In the genomic region with DNA sequence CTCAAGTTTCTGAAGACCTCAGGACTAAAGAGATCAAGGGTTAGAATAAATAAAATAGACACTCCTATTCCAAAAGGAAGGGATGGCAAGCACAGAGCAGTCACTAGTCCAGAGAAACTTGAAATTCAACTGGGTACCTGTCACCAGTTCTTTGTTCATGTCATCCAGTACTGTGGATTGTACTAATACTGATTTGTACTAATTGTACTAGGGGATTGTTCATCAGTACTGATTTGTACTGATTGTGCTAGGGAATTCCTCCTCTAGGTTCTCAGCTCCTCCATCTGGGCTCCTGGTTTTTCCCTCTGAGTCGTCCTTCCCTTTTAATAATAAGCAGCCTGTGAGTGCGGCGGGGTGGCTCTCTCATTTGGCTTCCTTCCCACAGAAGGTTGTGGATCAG, we compare ENCODE assay signal across 25 cellular contexts. TPM values are rescaled to one million over a fixed set of nuclear protein-coding genes. Genes with fewer than 3 reads are reported as not detected.
DNase-seq lines count a peak whose midpoint lies in the region; ATAC-seq, FAIRE-seq and TF ChIP-seq lines count a peak whose summit lies in the region.
"Had no signal": no experiment of that assay in that cellular context is flagged by ENCODE, and none has a peak within 500 bp of the region (broad histone marks: within the 10 kb centered on the region; RNA-seq: fewer than 3 reads in every experiment).

No MANE protein-coding gene starts in this region.

- no peaks in the 10 kb centered on the region for H3K9me3 ChIP-seq in astrocyte (ENCODE audit: insufficient read depth, low read depth, low read length)
- H3K9me3 ChIP-seq in gastroesophageal sphincter, result no peaks in the 10 kb centered on the region
- H3K9me3 ChIP-seq in trophoblast cell (ENCODE audit: insufficient read depth, low read depth, low read length), result peaks cover 2% of the 10 kb centered on the region
- H3K9me3 ChIP-seq: thyroid gland had no signal

- no peak overlapping the region for H3K23ac ChIP-seq in trophoblast cell (ENCODE audit: low read length)

- no peak overlapping the region for H3K27ac ChIP-seq in GM23338 (ENCODE audit: low read depth)
- H3K27ac ChIP-seq in astrocyte (ENCODE audit: low read depth, low read length), result no peak overlapping the region
- H3K27ac ChIP-seq in gastroesophageal sphincter, result peak overlapping the region in 3 of 4 donors; percentile 12 to 56 (median 55)
- H3K27ac ChIP-seq in trophoblast cell (ENCODE audit: low read depth, low read length), result peak overlapping the region; percentile 63
- H3K27ac ChIP-seq: SK-N-MC, thyroid gland had no signal

- H3K27me3 Mint-ChIP-seq in GM23338 (ENCODE audit: insufficient read depth, low read depth, poor library complexity) (no peaks in the 10 kb centered on the region), astrocyte (ENCODE audit: low read depth, unreplicated experiment) (no peaks in the 10 kb centered on the region), CD14-positive monocyte (ENCODE audit: low read depth in 3 of 3) (peaks cover 0 to 5% (median 0%) of the 10 kb centered on the region in 3 donors)

- no peaks in the 10 kb centered on the region for H3K79me2 ChIP-seq in GM23338 (replicated peaks; ENCODE audit: insufficient read depth)
- H3K79me2 ChIP-seq in astrocyte (ENCODE audit: insufficient read depth, low read length), result no peaks in the 10 kb centered on the region
- no peaks in the 10 kb centered on the region for H3K79me2 ChIP-seq in trophoblast cell (ENCODE audit: control insufficient read depth, insufficient read depth, low read length, poor library complexity)

- no peak overlapping the region for H2BK12ac ChIP-seq in trophoblast cell (ENCODE audit: low read length)

- no peaks in the 10 kb centered on the region for H3K27me3 ChIP-seq in GM23338 (ENCODE audit: insufficient read depth)
- no peaks in the 10 kb centered on the region for H3K27me3 ChIP-seq in astrocyte (ENCODE audit: insufficient read depth, low read length)
- H3K27me3 ChIP-seq in gastroesophageal sphincter, result no peaks in the 10 kb centered on the region
- H3K27me3 ChIP-seq in trophoblast cell (ENCODE audit: insufficient read depth, low read length), result no peaks in the 10 kb centered on the region
- H3K27me3 ChIP-seq: thyroid gland had no signal

- H3K14ac ChIP-seq in trophoblast cell (ENCODE audit: low read length), result no peak overlapping the region

- H3K27ac Mint-ChIP-seq in GM23338 (no peak overlapping the region), astrocyte (ENCODE audit: unreplicated experiment) (peak overlapping the region; percentile 81), CD14-positive monocyte (peak overlapping the region in 1 of 7 donors; percentile 77)
- H3K27ac Mint-ChIP-seq: activated T-helper 1 cell treated with anti-CD3 and anti-CD28 coated beads, Interleukin-12 subunit alpha, Interleukin-12 subunit beta, Interleukin-2, Interleukin-4 antibody, amounts not matched to agents 30 ng/mL and 10 ng/mL and 1 ng/mL, durations not matched to agents 14 hours and 24 hours and 36 hours; CD4-positive, CD25-positive, alpha-beta regulatory T cell; immature natural killer cell had no signal

- peaks cover 7% of the 10 kb centered on the region for H3K4me1 Mint-ChIP-seq in GM23338
- peaks cover 22% of the 10 kb centered on the region for H3K4me1 Mint-ChIP-seq in astrocyte (ENCODE audit: low read depth, unreplicated experiment)
- no peaks in the 10 kb centered on the region for H3K4me1 Mint-ChIP-seq in CD14-positive monocyte
- H3K4me1 Mint-ChIP-seq: central memory CD8-positive, alpha-beta T cell; immature natural killer cell had no signal

- H3K4me2 ChIP-seq in GM23338 (no peak overlapping the region), astrocyte (ENCODE audit: low read length) (peak overlapping the region; percentile 48), trophoblast cell (ENCODE audit: low read length) (no peak overlapping the region)

- H4K20me1 ChIP-seq in GM23338 (replicated peaks; ENCODE audit: insufficient read depth) (no peaks in the 10 kb centered on the region), astrocyte (ENCODE audit: insufficient read depth, low read length) (no peaks in the 10 kb centered on the region)

- intact Hi-C loops in CD14-positive monocyte (cut with micrococcal nuclease), result no loop called here

- no peak overlapping the region for H3K4ac ChIP-seq in trophoblast cell (ENCODE audit: low read depth, low read length)

- no peak for TF ChIP-seq POLR2A in gastroesophageal sphincter (IDR thresholded peaks at IDR 0.05)

- no peak overlapping the region for H4K12ac ChIP-seq in trophoblast cell (ENCODE audit: low read depth, low read length)

- 59 to 78% methylated on average over 3 of the region's 3 CpGs for WGBS in gastroesophageal sphincter (ENCODE audit: low coverage in 1 of 2), 2 donors
- no CpG with 5 or more reads among the region's 3 CpGs for WGBS in trophoblast cell (ENCODE audit: extremely low coverage, insufficient coverage, insufficient read length)

- H2AFZ ChIP-seq in GM23338 (peak overlapping the region; percentile 18; the same call in 1 of the 2 replicates), astrocyte (ENCODE audit: low read depth, low read length) (no peak overlapping the region), trophoblast cell (ENCODE audit: insufficient read depth, low read length, poor library complexity) (no peak overlapping the region)

- no peak overlapping the region for H4K8ac ChIP-seq in trophoblast cell (ENCODE audit: low read depth, low read length)

- H3K36me3 ChIP-seq in GM23338 (ENCODE audit: insufficient read depth), result no peaks in the 10 kb centered on the region
- H3K36me3 ChIP-seq in astrocyte (ENCODE audit: insufficient read depth, low read length), result no peaks in the 10 kb centered on the region
- H3K36me3 ChIP-seq in gastroesophageal sphincter, result no peaks in the 10 kb centered on the region
- H3K36me3 ChIP-seq in trophoblast cell (ENCODE audit: control insufficient read depth in 1 of 2, insufficient read depth in 2 of 2, low read length in 2 of 2), result no peaks in the 10 kb centered on the region
- H3K36me3 ChIP-seq: thyroid gland had no signal

- H2AK5ac ChIP-seq in trophoblast cell (ENCODE audit: low read length), result no peak overlapping the region

- H3K4me3 Mint-ChIP-seq in GM23338 (no peak overlapping the region), astrocyte (ENCODE audit: unreplicated experiment) (no peak overlapping the region), CD14-positive monocyte (no peak overlapping the region)
- H3K4me3 Mint-ChIP-seq: activated T-helper 1 cell treated with anti-CD3 and anti-CD28 coated beads, Interleukin-12 subunit alpha, Interleukin-12 subunit beta, Interleukin-2, Interleukin-4 antibody, amounts not matched to agents 30 ng/mL and 10 ng/mL and 1 ng/mL, durations not matched to agents 14 hours and 24 hours and 36 hours; central memory CD8-positive, alpha-beta T cell; immature natural killer cell had no signal

- H3K18ac ChIP-seq in trophoblast cell (ENCODE audit: low read length), result no peak overlapping the region

- H2BK120ac ChIP-seq in trophoblast cell (ENCODE audit: insufficient read depth, low read length, poor library complexity), result no peak overlapping the region

- DNase-seq in GM23338 (ENCODE audit: low spot score) (no peak), astrocyte (ENCODE audit: low read depth) (no peak), trophoblast cell (peak; percentile 58 to 65), HK-2 (ENCODE audit: unreplicated experiment) (no peak), NCI-H345 treated with DMSO at 0.1 percent for 48 hours (lab: John Stamatoyannopoulos, UW; ENCODE audit: unreplicated experiment) (no peak), DMS53 (lab: John Stamatoyannopoulos, UW) (no peak), CD14-positive monocyte (ENCODE audit: low spot score) (no peak)
- DNase-seq: activated CD4-positive, alpha-beta T cell treated with anti-CD3 and anti-CD28 coated beads, Interleukin-2, amount 50 U/mL, for 1 hour; activated naive CD4-positive, alpha-beta T cell treated with anti-CD3 and anti-CD28 coated beads, Interleukin-2, amount 50 U/mL, for 16 hours; CD4-positive, CD25-positive, alpha-beta regulatory T cell; DMS153; immature natural killer cell; Karpas-422; NCI-H1048; NCI-H2227 treated with DMSO at 0.1 percent for 48 hours; stimulated activated CD4-positive, alpha-beta T cell treated with anti-CD3 and anti-CD28 coated beads, Interleukin-2, amount 100 ng/mL, for 48 hours; stimulated activated naive CD4-positive, alpha-beta T cell treated with Interleukin-2 at 50 U/mL for 16 hours; T-helper 2 cell had no signal

- H3K4me3 ChIP-seq in GM23338, result no peak overlapping the region
- H3K4me3 ChIP-seq in astrocyte (ENCODE audit: insufficient read depth, low read depth, low read length), result no peak overlapping the region
- H3K4me3 ChIP-seq in gastroesophageal sphincter, result no peak overlapping the region
- H3K4me3 ChIP-seq in trophoblast cell (ENCODE audit: low read depth, low read length), result no peak overlapping the region
- H3K4me3 ChIP-seq: GM12878, SK-N-MC, thyroid gland had no signal

- no peak overlapping the region for H3K9ac ChIP-seq in astrocyte (ENCODE audit: low read length)
- no peak overlapping the region for H3K9ac ChIP-seq in trophoblast cell (ENCODE audit: low read length)

- no peak overlapping the region for H4K91ac ChIP-seq in trophoblast cell (ENCODE audit: low read depth, low read length)

- no peaks in the 10 kb centered on the region for H3K4me1 ChIP-seq in GM23338 (ENCODE audit: insufficient read depth)
- H3K4me1 ChIP-seq in astrocyte (ENCODE audit: insufficient read depth, low read length), result peaks cover 18% of the 10 kb centered on the region
- H3K4me1 ChIP-seq in gastroesophageal sphincter, result peaks cover 0 to 21% (median 4%) of the 10 kb centered on the region in 3 donors
- H3K4me1 ChIP-seq in trophoblast cell (ENCODE audit: control insufficient read depth in 1 of 2, insufficient read depth in 2 of 2, low read length in 2 of 2), result peaks cover 3 to 6% of the 10 kb centered on the region in 2 experiments
- H3K4me1 ChIP-seq: thyroid gland had no signal

- peaks cover 6% of the 10 kb centered on the region for H3K79me1 ChIP-seq in trophoblast cell (ENCODE audit: low read length)

- no peak for FAIRE-seq in astrocyte (lab: Jason Lieb, UNC)
- FAIRE-seq: GM12878 had no signal

- no peak for ATAC-seq in GM23338
- ATAC-seq in gastroesophageal sphincter, result no peak
- ATAC-seq: GM12878 had no signal

- no peak for TF ChIP-seq EP300 in gastroesophageal sphincter (IDR thresholded peaks at IDR 0.05)

- H2BK5ac ChIP-seq in trophoblast cell (ENCODE audit: low read depth, low read length, poor library complexity), result no peak overlapping the region

- no peaks in the 10 kb centered on the region for H3K36me3 Mint-ChIP-seq in GM23338 (ENCODE audit: low read depth)
- H3K36me3 Mint-ChIP-seq in astrocyte (ENCODE audit: low read depth, unreplicated experiment), result no peaks in the 10 kb centered on the region
- H3K36me3 Mint-ChIP-seq in CD14-positive monocyte, result no peaks in the 10 kb centered on the region
- H3K36me3 Mint-ChIP-seq: CD4-positive, CD25-positive, alpha-beta regulatory T cell; immature natural killer cell had no signal

- TF ChIP-seq CTCF in GM23338 (conservative IDR thresholded peaks at IDR 0.05; ENCODE audit: low read depth in 2 of 2) (no peak), astrocyte (IDR thresholded peaks at IDR 0.05; ENCODE audit: insufficient read depth, low read depth, low read length) (no peak), gastroesophageal sphincter (IDR thresholded peaks at IDR 0.05) (no peak), CD14-positive monocyte (IDR thresholded peaks at IDR 0.05) (no peak)

- H3F3A ChIP-seq in GM23338 (replicated peaks; ENCODE audit: low read depth), result no peaks in the 10 kb centered on the region

- H3K9me3 Mint-ChIP-seq in GM23338 (no peaks in the 10 kb centered on the region), astrocyte (ENCODE audit: unreplicated experiment) (peaks cover 2% of the 10 kb centered on the region), CD14-positive monocyte (peaks cover 0 to 6% (median 2%) of the 10 kb centered on the region in 7 donors)

- H3K9me2 ChIP-seq in GM23338 (ENCODE audit: insufficient read depth), result peaks cover 13% of the 10 kb centered on the region

RNA-seq across cellular contexts. Expression of a gene that starts 31.1 kb away (rescaled TPM):
- 11.8 and 16.6 TPM in 2 replicates for total RNA-seq in GM23338 (2014; rRNA removed; shearing (Covaris generic))
- polyA plus RNA-seq in GM23338 (2016; fragmentation: Nextera tagmentation; extraction: Ambion mirVana), result 7.5 and 8.9 TPM in 2 replicates
- total RNA-seq in astrocyte, result 8.6 and 12.0 TPM in 2 replicates
- total RNA-seq in gastroesophageal sphincter, result 100 to 1,000 TPM; 199 to 801 (median 448) TPM
- polyA plus RNA-seq in trophoblast cell (2013), result 10.5 and 11.1 TPM in 2 replicates
- polyA plus RNA-seq in CD14-positive monocyte, result not detected
- total RNA-seq: activated T-helper 1 cell treated with anti-CD3 and anti-CD28 coated beads, Interleukin-12 subunit alpha, Interleukin-12 subunit beta, Interleukin-2, Interleukin-4 antibody, amounts not matched to agents 30 ng/mL and 10 ng/mL and 1 ng/mL, durations not matched to agents 14 hours and 24 hours and 36 hours; CD4-positive, CD25-positive, alpha-beta regulatory T cell; GM12878; pulmonary artery endothelial cell had no signal
- polyA plus RNA-seq: CD4-positive, CD25-positive, alpha-beta regulatory T cell; GM12878; immature natural killer cell had no signal

Comparison
In these comparisons a context has a peak if more than half of its experiments do, and no peak if none do; other contexts are left out.
1. DNase-seq: peak in trophoblast cell (2 of 2); none in GM23338 (single experiment), astrocyte (single experiment), HK-2 (single experiment), NCI-H345 treated with DMSO at 0.1 percent for 48 hours (single experiment), DMS53 (single experiment) and CD14-positive monocyte (single experiment).
2. H3K27ac ChIP-seq: peak in gastroesophageal sphincter (3 of 4) and trophoblast cell (single experiment); none in GM23338 (single experiment) and astrocyte (single experiment).
3. RNA of a gene that starts 31.1 kb away (total RNA-seq): 199 to 801 TPM in gastroesophageal sphincter; 11.8 to 16.6 TPM in GM23338 and 8.6 to 12.0 TPM in astrocyte; every median in the first group is over 10 times any median in the second.